8 cellular contexts compared by ENCODE assay signal in the genomic region with DNA sequence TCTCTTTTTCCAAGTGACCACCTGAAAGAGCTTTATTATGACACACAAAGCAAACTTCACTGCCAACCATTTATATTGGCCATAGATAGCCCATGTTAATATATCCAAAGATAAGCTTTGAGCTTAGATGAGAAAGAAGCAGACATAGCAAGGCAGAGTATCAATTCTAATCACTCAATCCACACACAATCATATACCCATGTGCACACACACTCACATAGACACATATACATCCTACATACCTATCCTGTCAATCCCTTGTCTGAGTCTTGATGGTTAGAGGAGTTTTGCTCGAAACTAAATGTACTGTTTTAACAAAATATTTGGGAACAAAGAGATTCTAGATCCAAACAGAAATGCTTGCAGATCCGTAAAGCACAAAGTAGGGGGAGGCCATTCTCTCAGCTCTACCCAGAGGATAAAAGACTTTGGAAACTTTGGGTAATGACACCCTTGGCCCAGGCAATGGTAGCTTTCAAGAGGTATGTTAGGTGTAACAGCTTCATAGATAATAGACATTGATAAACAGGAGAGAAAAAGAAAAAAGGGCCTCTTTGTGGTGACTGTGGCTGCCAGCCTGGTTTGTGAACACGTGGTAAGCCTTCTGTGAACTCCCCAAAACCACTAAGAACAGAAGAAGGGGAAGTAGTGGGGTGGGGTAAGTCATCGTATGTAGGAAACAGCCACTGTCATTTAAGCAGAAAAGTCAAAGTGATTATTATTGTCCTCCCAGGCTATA.
DNase-seq lines count a peak whose midpoint lies in the region; ATAC-seq and TF ChIP-seq lines count a peak whose summit lies in the region.

No MANE protein-coding gene starts in this region.

- H3K4me3 ChIP-seq in naive thymus-derived CD4-positive, alpha-beta T cell (ENCODE audit: low read length): no peak overlapping the region
- H3K4me3 ChIP-seq in A673 (ENCODE audit: low read depth, low read length, poor library complexity, severe bottlenecking) (no peak overlapping the region), osteoblast (ENCODE audit: insufficient read depth, low read length) (no peak overlapping the region)

- peak; percentile 8 for DNase-seq in UCSD-AML1 (lab: John Stamatoyannopoulos, UW; ENCODE audit: unreplicated experiment)
- DNase-seq in naive thymus-derived CD4-positive, alpha-beta T cell: peak in 8 of 9 donors; percentile 39 to 76 (median 60)
- no peak for DNase-seq in NCI-H128 (lab: John Stamatoyannopoulos, UW; ENCODE audit: unreplicated experiment)
- no peak for DNase-seq in A673 (ENCODE audit: low spot score)
- DNase-seq in osteoblast (ENCODE audit: insufficient read length, low spot score, missing footprints): no peak
- DNase-seq in HuH-7.5 (ENCODE audit: low spot score): no peak

- H3K79me2 ChIP-seq in osteoblast (ENCODE audit: insufficient read depth, low read length): no peaks in the 10 kb centered on the region

- CTCF ChIA-PET in naive thymus-derived CD4-positive, alpha-beta T cell (lab: Charles Lee): no interaction called here
- CTCF ChIA-PET in A673 (lab: Charles Lee): no interaction called here

- peaks cover 16 to 43% (median 32%) of the 10 kb centered on the region in 7 donors for H3K4me1 Mint-ChIP-seq in naive thymus-derived CD4-positive, alpha-beta T cell

- ATAC-seq in GM19328 (IDR thresholded peaks at IDR 0.05; ENCODE audit: unreplicated experiment): peak; percentile 99
- peak; percentile 99 for ATAC-seq in HG03103 (IDR thresholded peaks at IDR 0.05; ENCODE audit: low read depth, unreplicated experiment)
- ATAC-seq in naive thymus-derived CD4-positive, alpha-beta T cell: peak; percentile 94

- H3K27ac Mint-ChIP-seq in naive thymus-derived CD4-positive, alpha-beta T cell: peak overlapping the region in 4 of 9 donors; percentile 8 to 74 (median 30)

- H3K27me3 Mint-ChIP-seq in naive thymus-derived CD4-positive, alpha-beta T cell: peaks cover 18 to 63% (median 46%) of the 10 kb centered on the region in 5 donors

- H3K9me3 ChIP-seq in naive thymus-derived CD4-positive, alpha-beta T cell (ENCODE audit: control insufficient read depth in 2 of 3, low read length in 3 of 3): no peaks in the 10 kb centered on the region
- H3K9me3 ChIP-seq in A673 (ENCODE audit: low read depth, low read length, poor library complexity, severe bottlenecking) (no peaks in the 10 kb centered on the region), osteoblast (ENCODE audit: low read depth, low read length) (no peaks in the 10 kb centered on the region)

- H4K20me1 ChIP-seq in osteoblast (ENCODE audit: insufficient read depth, low read length): no peaks in the 10 kb centered on the region

- TF ChIP-seq CTCF in A673 (conservative IDR thresholded peaks at IDR 0.05; ENCODE audit: low read depth, low read length) (no peak), osteoblast (IDR thresholded peaks at IDR 0.05; ENCODE audit: extremely low read depth, low read depth, low read length) (no peak)

- no peak overlapping the region for H3K4me2 ChIP-seq in osteoblast (ENCODE audit: insufficient read depth, low read length)

- no peaks in the 10 kb centered on the region for H3K36me3 ChIP-seq in naive thymus-derived CD4-positive, alpha-beta T cell (ENCODE audit: control insufficient read depth in 2 of 3, insufficient read depth in 3 of 3, low read length in 3 of 3)
- no peaks in the 10 kb centered on the region for H3K36me3 ChIP-seq in A673 (ENCODE audit: insufficient read depth, low read length, poor library complexity, severe bottlenecking)
- no peaks in the 10 kb centered on the region for H3K36me3 ChIP-seq in osteoblast (ENCODE audit: insufficient read depth, low read length)

- peak overlapping the region; percentile 22 to 72 (median 48) for H3K4me3 Mint-ChIP-seq in naive thymus-derived CD4-positive, alpha-beta T cell

- POLR2A ChIA-PET in naive thymus-derived CD4-positive, alpha-beta T cell (lab: Charles Lee): interaction anchor here (0.7 kb wide), 1 partner anchor 1132 kb away, joined by 3 read pairs; no protein-coding TSS in a partner anchor
- POLR2A ChIA-PET in A673 (lab: Charles Lee; ENCODE audit: low non-redundant PET): no interaction called here

- no peak overlapping the region for H2AFZ ChIP-seq in osteoblast (ENCODE audit: low read length)

- no peaks in the 10 kb centered on the region for H3K27me3 ChIP-seq in naive thymus-derived CD4-positive, alpha-beta T cell (ENCODE audit: control insufficient read depth in 2 of 2, insufficient read depth in 2 of 2, low read length in 2 of 2)
- peaks cover 20% of the 10 kb centered on the region for H3K27me3 ChIP-seq in A673 (replicated peaks; ENCODE audit: insufficient read depth, low read depth, low read length, poor library complexity)
- no peaks in the 10 kb centered on the region for H3K27me3 ChIP-seq in osteoblast (ENCODE audit: insufficient read depth, low read length)

- peaks cover 0 to 9% (median 0%) of the 10 kb centered on the region in 11 donors for H3K9me3 Mint-ChIP-seq in naive thymus-derived CD4-positive, alpha-beta T cell

- intact Hi-C loops in naive thymus-derived CD4-positive, alpha-beta T cell (cut with micrococcal nuclease): loop anchor here (1.0 to 2.0 kb wide), 2 partner anchors 42 to 43 kb away; no protein-coding TSS in a partner anchor
- intact Hi-C loops in A673 (cut with micrococcal nuclease; ENCODE audit: unreplicated experiment): no loop called here

- H3K4me1 ChIP-seq in naive thymus-derived CD4-positive, alpha-beta T cell (ENCODE audit: control insufficient read depth in 2 of 2, insufficient read depth in 2 of 2, low read length in 2 of 2): peaks cover 21 to 26% of the 10 kb centered on the region in 2 donors
- H3K4me1 ChIP-seq in A673 (ENCODE audit: insufficient read depth, low read length, poor library complexity, severe bottlenecking): no peaks in the 10 kb centered on the region
- H3K4me1 ChIP-seq in osteoblast (ENCODE audit: insufficient read depth, low read length): no peaks in the 10 kb centered on the region

- H3K36me3 Mint-ChIP-seq in naive thymus-derived CD4-positive, alpha-beta T cell: peaks cover 0 to 5% (median 0%) of the 10 kb centered on the region in 5 donors

- H3K27ac ChIP-seq in naive thymus-derived CD4-positive, alpha-beta T cell (ENCODE audit: low read depth, low read length): no peak overlapping the region
- H3K27ac ChIP-seq in A673 (ENCODE audit: low read depth, low read length, poor library complexity, severe bottlenecking) (no peak overlapping the region), osteoblast (ENCODE audit: low read depth, low read length) (no peak overlapping the region)

- BruUV-seq in A673 (replicated peaks; lab: Mats Ljungman, UMichigan): no TSS peak

Comparison
In these comparisons a context has a peak if more than half of its experiments do, and no peak if none do; other contexts are left out.
1. DNase-seq: peak in UCSD-AML1 (single experiment) and naive thymus-derived CD4-positive, alpha-beta T cell (8 of 9); none in NCI-H128 (single experiment), A673 (single experiment), osteoblast (single experiment) and HuH-7.5 (single experiment).
2. Peak in every context shown above with its lines, with median percentiles within 50 percentile points of each other: ATAC-seq.